In genomic region chr10:127440371-127440770, GRCh38 we compare ENCODE assay signal across 28 cellular contexts.
DNase-seq lines count a peak whose midpoint lies in the region; ATAC-seq, FAIRE-seq and TF ChIP-seq lines count a peak whose summit lies in the region.
"Had no signal": no experiment of that assay in that cellular context is flagged by ENCODE, and none has a peak within 500 bp of the region (broad histone marks: within the 10 kb centered on the region; RNA-seq: fewer than 3 reads in every experiment).

No MANE protein-coding gene starts in this region.

- FAIRE-seq in kidney (lab: Jason Lieb, UNC) = no peak
- FAIRE-seq: A204.1, GM12878, GM12892, GM18507, GM19239 had no signal

- H3K9me3 Mint-ChIP-seq in WTC11 = peaks cover 18% of the 10 kb centered on the region
- H3K9me3 Mint-ChIP-seq in endothelial cell (ENCODE audit: unreplicated experiment) = peaks cover 8% of the 10 kb centered on the region
- no peaks in the 10 kb centered on the region for H3K9me3 Mint-ChIP-seq in activated CD8-positive, alpha-beta T cell treated with anti-CD3 and anti-CD28 coated beads for 36 hours

- peaks cover 16 to 38% of the 10 kb centered on the region in 2 donors for H3K36me3 ChIP-seq in kidney (ENCODE audit: control insufficient read depth in 1 of 2, insufficient read depth in 2 of 2, low read length in 2 of 2)
- H3K36me3 ChIP-seq: BE2C, BLaER1 had no signal

- peak overlapping the region; percentile 86 to 96 for H3K27ac ChIP-seq in kidney (ENCODE audit: low read depth in 2 of 2, low read length in 2 of 2)
- H3K27ac ChIP-seq: BLaER1 had no signal

- TF ChIP-seq CTCF in WTC11 (IDR thresholded peaks at IDR 0.05) (no peak), endothelial cell (IDR thresholded peaks at IDR 0.05; ENCODE audit: unreplicated experiment) (no peak), kidney (IDR thresholded peaks at IDR 0.05; ENCODE audit: borderline replicate concordance, extremely low read depth, insufficient read depth) (no peak)
- TF ChIP-seq CTCF in activated CD8-positive, alpha-beta T cell treated with anti-CD3 and anti-CD28 coated beads for 36 hours (IDR thresholded peaks at IDR 0.05) = no peak

- peak overlapping the region in 1 of 2 donors; percentile 63 for H3K4me3 ChIP-seq in kidney (ENCODE audit: low read length in 2 of 2)
- H3K4me3 ChIP-seq: BLaER1, GM12878 had no signal

- H3K27ac Mint-ChIP-seq in WTC11 (peak overlapping the region; percentile 36), endothelial cell (ENCODE audit: unreplicated experiment) (no peak overlapping the region)
- H3K27ac Mint-ChIP-seq in activated CD8-positive, alpha-beta T cell treated with anti-CD3 and anti-CD28 coated beads for 36 hours = no peak overlapping the region
- H3K27ac Mint-ChIP-seq: CD14-positive monocyte; CD4-positive, alpha-beta memory T cell; CD4-positive, CD25-positive, alpha-beta regulatory T cell had no signal

- H3K4me3 Mint-ChIP-seq in WTC11 = no peak overlapping the region
- peak overlapping the region; percentile 59 for H3K4me3 Mint-ChIP-seq in endothelial cell (ENCODE audit: unreplicated experiment)
- no peak overlapping the region for H3K4me3 Mint-ChIP-seq in activated CD8-positive, alpha-beta T cell treated with anti-CD3 and anti-CD28 coated beads for 36 hours
- H3K4me3 Mint-ChIP-seq: CD14-positive monocyte; CD4-positive, alpha-beta memory T cell; CD4-positive, CD25-positive, alpha-beta regulatory T cell; CD8-positive, alpha-beta memory T cell had no signal

- H3K4me1 Mint-ChIP-seq in WTC11 (peaks cover 24% of the 10 kb centered on the region), endothelial cell (ENCODE audit: unreplicated experiment) (peaks cover 4% of the 10 kb centered on the region)
- H3K4me1 Mint-ChIP-seq in activated CD8-positive, alpha-beta T cell treated with anti-CD3 and anti-CD28 coated beads for 36 hours (ENCODE audit: low read depth) = no peaks in the 10 kb centered on the region
- H3K4me1 Mint-ChIP-seq: CD14-positive monocyte; CD4-positive, alpha-beta memory T cell; CD8-positive, alpha-beta memory T cell had no signal

- ATAC-seq in WTC11 (no peak), GM19395 (IDR thresholded peaks at IDR 0.05; ENCODE audit: unreplicated experiment) (no peak), GM18867 (IDR thresholded peaks at IDR 0.05; ENCODE audit: unreplicated experiment) (no peak)
- ATAC-seq in activated CD8-positive, alpha-beta T cell treated with anti-CD3 and anti-CD28 coated beads for 36 hours = no peak
- ATAC-seq: GM12878 had no signal

- POLR2A ChIA-PET in WTC11 (lab: Charles Lee) = no interaction called here
- POLR2A ChIA-PET in activated CD8-positive, alpha-beta T cell treated with anti-CD3 and anti-CD28 coated beads for 36 hours (lab: Charles Lee) = no interaction called here

- no peak for DNase-seq in WTC11 (ENCODE audit: low spot score)
- no peak for DNase-seq in endothelial cell (ENCODE audit: low spot score)
- no peak for DNase-seq in kidney
- DNase-seq in activated CD8-positive, alpha-beta T cell treated with anti-CD3 and anti-CD28 coated beads for 36 hours = no peak
- DNase-seq: 8988T; ACHN; BE2C; C1 segment of cervical spinal cord; CD4-positive, alpha-beta memory T cell; CD4-positive, CD25-positive, alpha-beta regulatory T cell; CD8-positive, alpha-beta memory T cell; COR-L47; DMS 273 treated with DMSO at 0.1 percent for 48 hours; DMS153; DMS53; DMS79; DND-41; EL; GDM1 had no signal

- CTCF ChIA-PET in WTC11 (lab: Charles Lee) = no interaction called here
- CTCF ChIA-PET in activated CD8-positive, alpha-beta T cell treated with anti-CD3 and anti-CD28 coated beads for 36 hours (lab: Charles Lee) = no interaction called here

- intact Hi-C loops in kidney (cut with DNase I) = no loop called here
- intact Hi-C loops in activated CD8-positive, alpha-beta T cell treated with anti-CD3 and anti-CD28 coated beads for 36 hours (cut with micrococcal nuclease) = no loop called here

- peak overlapping the region in 1 of 2 donors; percentile 72 for H3K9ac ChIP-seq in kidney (ENCODE audit: low read length in 2 of 2)
- H3K9ac ChIP-seq: BLaER1 had no signal

- H3K36me3 Mint-ChIP-seq in WTC11 (peaks cover 52% of the 10 kb centered on the region), endothelial cell (ENCODE audit: low read depth, unreplicated experiment) (peaks cover 64% of the 10 kb centered on the region)
- H3K36me3 Mint-ChIP-seq in activated CD8-positive, alpha-beta T cell treated with anti-CD3 and anti-CD28 coated beads for 36 hours (ENCODE audit: low read depth) = no peaks in the 10 kb centered on the region
- H3K36me3 Mint-ChIP-seq: CD14-positive monocyte; CD4-positive, alpha-beta memory T cell; CD4-positive, CD25-positive, alpha-beta regulatory T cell; CD8-positive, alpha-beta memory T cell had no signal

- no peaks in the 10 kb centered on the region for H3K9me3 ChIP-seq in kidney (ENCODE audit: control insufficient read depth in 1 of 2, low read length in 2 of 2)
- H3K9me3 ChIP-seq: BE2C, BLaER1 had no signal

- peaks cover 18 to 31% of the 10 kb centered on the region in 2 donors for H3K4me1 ChIP-seq in kidney (ENCODE audit: control insufficient read depth in 1 of 2, insufficient read depth in 1 of 2, low read depth in 1 of 2, low read length in 2 of 2)
- H3K4me1 ChIP-seq: BE2C had no signal

- no peaks in the 10 kb centered on the region for H3K27me3 Mint-ChIP-seq in WTC11 (ENCODE audit: low read depth)
- H3K27me3 Mint-ChIP-seq in endothelial cell (ENCODE audit: unreplicated experiment) = peaks cover 11% of the 10 kb centered on the region
- H3K27me3 Mint-ChIP-seq in activated CD8-positive, alpha-beta T cell treated with anti-CD3 and anti-CD28 coated beads for 36 hours = no peaks in the 10 kb centered on the region
- H3K27me3 Mint-ChIP-seq: CD4-positive, CD25-positive, alpha-beta regulatory T cell; CD8-positive, alpha-beta memory T cell had no signal

TF ChIP-seq in WTC11, 78 proteins besides CTCF, POLR2A, EP300 and RAD21 (continues in another document):
- TF ChIP-seq PREB (CRISPR knock-in tag; IDR thresholded peaks at IDR 0.05; ENCODE audit: borderline replicate concordance) = no peak
- no peak for TF ChIP-seq JAZF1 (CRISPR knock-in tag; IDR thresholded peaks at IDR 0.05)
- no peak for TF ChIP-seq RORB (CRISPR knock-in tag; IDR thresholded peaks at IDR 0.05)
- TF ChIP-seq ATF1 (CRISPR knock-in tag; IDR thresholded peaks at IDR 0.05) = no peak
- no peak for TF ChIP-seq SOX15 (CRISPR knock-in tag; IDR thresholded peaks at IDR 0.05)
- TF ChIP-seq E2F1 (CRISPR knock-in tag; IDR thresholded peaks at IDR 0.05) = no peak
- TF ChIP-seq FOXJ3 (CRISPR knock-in tag; IDR thresholded peaks at IDR 0.05; ENCODE audit: borderline replicate concordance) = no peak
- TF ChIP-seq NFE2L1 (CRISPR knock-in tag; IDR thresholded peaks at IDR 0.05) = no peak
- TF ChIP-seq ZNF512 (CRISPR knock-in tag; IDR thresholded peaks at IDR 0.05; ENCODE audit: borderline replicate concordance) = no peak
- no peak for TF ChIP-seq NFYB (CRISPR knock-in tag; conservative IDR thresholded peaks at IDR 0.05; ENCODE audit: low read depth)
- no peak for TF ChIP-seq USF1 (CRISPR knock-in tag; IDR thresholded peaks at IDR 0.05)
- TF ChIP-seq SMAD4 (CRISPR knock-in tag; IDR thresholded peaks at IDR 0.05) = no peak
- TF ChIP-seq CREB1 (CRISPR knock-in tag; IDR thresholded peaks at IDR 0.05) = no peak
- no peak for TF ChIP-seq TEAD1 (CRISPR knock-in tag; IDR thresholded peaks at IDR 0.05)
- no peak for TF ChIP-seq MYBL2 (CRISPR knock-in tag; IDR thresholded peaks at IDR 0.05)
